ENCODE assay signal across 13 cellular contexts in the genomic region with DNA sequence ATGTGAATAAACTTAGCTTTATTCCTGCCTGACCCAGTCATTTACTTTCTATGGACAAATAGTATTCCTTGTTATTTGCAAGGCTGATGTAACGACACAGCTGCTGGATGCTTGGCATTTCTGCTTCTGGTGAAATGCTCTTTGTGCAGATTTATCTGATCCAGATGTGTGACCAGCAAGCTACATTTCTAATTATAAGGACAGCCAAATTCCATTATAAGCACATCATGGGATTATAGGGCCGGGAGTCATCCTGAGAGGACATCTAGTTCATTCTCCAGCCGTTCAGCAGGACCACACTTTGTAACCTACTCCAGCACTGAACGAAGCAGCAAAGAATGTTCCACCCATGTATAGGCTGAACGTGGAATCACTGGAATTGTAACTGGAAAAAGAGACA. TPM values are rescaled to one million over a fixed set of nuclear protein-coding genes. Genes with fewer than 3 reads are reported as not detected.
DNase-seq lines count a peak whose midpoint lies in the region; ATAC-seq and TF ChIP-seq lines count a peak whose summit lies in the region.
"Had no signal": no experiment of that assay in that cellular context is flagged by ENCODE, and none has a peak within 500 bp of the region (broad histone marks: within the 10 kb centered on the region; RNA-seq: fewer than 3 reads in every experiment).

No MANE protein-coding gene starts in this region.

- H3K9me3 ChIP-seq in breast epithelium: no peaks in the 10 kb centered on the region
- H3K9me3 ChIP-seq in aorta (ENCODE audit: control insufficient read depth, low read length): no peaks in the 10 kb centered on the region

- no peaks in the 10 kb centered on the region for H3K9me3 Mint-ChIP-seq in MCF 10A (ENCODE audit: unreplicated experiment)
- H3K9me3 Mint-ChIP-seq: activated CD8-positive, alpha-beta T cell treated with anti-CD3 and anti-CD28 coated beads for 36 hours had no signal

- H3K4me3 Mint-ChIP-seq in MCF 10A (ENCODE audit: unreplicated experiment): no peak overlapping the region
- H3K4me3 Mint-ChIP-seq: activated CD8-positive, alpha-beta T cell treated with anti-CD3 and anti-CD28 coated beads for 36 hours had no signal

- no peak for TF ChIP-seq CTCF in breast epithelium (IDR thresholded peaks at IDR 0.05)
- no peak for TF ChIP-seq CTCF in MCF 10A (IDR thresholded peaks at IDR 0.05; ENCODE audit: unreplicated experiment)
- no peak for TF ChIP-seq CTCF in fibroblast of pulmonary artery (IDR thresholded peaks at IDR 0.05; ENCODE audit: low read length, missing control alignments)

- H3K27me3 ChIP-seq in breast epithelium: no peaks in the 10 kb centered on the region
- no peaks in the 10 kb centered on the region for H3K27me3 ChIP-seq in aorta (ENCODE audit: control insufficient read depth in 1 of 2, insufficient read depth in 2 of 2, low read length in 1 of 2)

- in situ Hi-C loops in ACHN (cut with HindIII; ENCODE audit: low pct_ligation_motif_present, low pct_unique_long_range_greater_than_20kb, low sequenced_read_pairs): no loop called here

- H3K4me3 ChIP-seq in breast epithelium (no peak overlapping the region), fibroblast of pulmonary artery (replicated peaks; ENCODE audit: low read depth, low read length) (no peak overlapping the region), aorta (ENCODE audit: low read length in 2 of 2) (no peak overlapping the region)
- H3K4me3 ChIP-seq: GM12878 had no signal

- POLR2A ChIA-PET in MCF 10A (lab: Yijun Ruan, JAX): interaction anchor here (0.6 to 1.8 kb wide), 7 partner anchors 10 to 80 kb away, joined by 3 to 10 read pairs (median 4); no protein-coding TSS in a partner anchor

- WGBS in aorta, 2 donors: 5 to 10% methylated on average over 5 of the region's 5 CpGs

- peaks cover 29% of the 10 kb centered on the region for H3K4me1 Mint-ChIP-seq in MCF 10A (ENCODE audit: insufficient read depth, unreplicated experiment)

- peak; percentile 87 for ATAC-seq in aorta (ENCODE audit: low FRiP score)
- ATAC-seq: activated CD8-positive, alpha-beta T cell treated with anti-CD3 and anti-CD28 coated beads for 36 hours; GM12878 had no signal

- BruUV-seq in MCF 10A (replicated peaks; lab: Mats Ljungman, UMichigan): no TSS peak

- H3K27ac ChIP-seq in breast epithelium (peak overlapping the region; percentile 73 to 75), aorta (ENCODE audit: low read depth in 1 of 2, low read length in 2 of 2) (no peak overlapping the region)

- intact Hi-C loops in breast epithelium (cut with DNase I; ENCODE audit: low total_unique reads): no loop called here
- intact Hi-C loops in MCF 10A (cut with micrococcal nuclease): no loop called here
- intact Hi-C loops in aorta (cut with DNase I): no loop called here

- no peak overlapping the region for H3K27ac Mint-ChIP-seq in MCF 10A (ENCODE audit: low read depth, unreplicated experiment)
- H3K27ac Mint-ChIP-seq: activated CD8-positive, alpha-beta T cell treated with anti-CD3 and anti-CD28 coated beads for 36 hours had no signal

- H3K27me3 Mint-ChIP-seq in MCF 10A (ENCODE audit: insufficient read depth, unreplicated experiment): no peaks in the 10 kb centered on the region
- H3K27me3 Mint-ChIP-seq: activated CD8-positive, alpha-beta T cell treated with anti-CD3 and anti-CD28 coated beads for 36 hours had no signal

- DNase-seq in breast epithelium (ENCODE audit: low spot score in 2 of 2): peak in 1 of 2 donors; percentile 47
- no peak for DNase-seq in MCF 10A (ENCODE audit: unreplicated experiment)
- DNase-seq in fibroblast of pulmonary artery (ENCODE audit: low read depth): peak; percentile 85
- peak; percentile 84 for DNase-seq in myocyte (ENCODE audit: low read depth)
- no peak for DNase-seq in aorta
- no peak for DNase-seq in DMS79 treated with DMSO at 0.1 percent for 48 hours (lab: John Stamatoyannopoulos, UW)
- no peak for DNase-seq in activated gamma-delta T cell (lab: John Stamatoyannopoulos, UW)
- no peak for DNase-seq in ACHN
- DNase-seq: 8988T; activated CD8-positive, alpha-beta T cell treated with anti-CD3 and anti-CD28 coated beads for 36 hours; NCI-H1417 treated with DMSO at 0.1 percent for 48 hours; RPMI8226 had no signal

- H3K36me3 Mint-ChIP-seq in MCF 10A (ENCODE audit: insufficient read depth, unreplicated experiment): peaks cover 17% of the 10 kb centered on the region

- H3K4me1 ChIP-seq in breast epithelium: peaks cover 0 to 3% of the 10 kb centered on the region in 2 donors
- H3K4me1 ChIP-seq in aorta (ENCODE audit: control insufficient read depth in 1 of 2, insufficient read depth in 2 of 2, low read length in 2 of 2): peaks cover 4 to 8% of the 10 kb centered on the region in 2 donors

- no peak for TF ChIP-seq POLR2A in breast epithelium (IDR thresholded peaks at IDR 0.05)

- CTCF ChIA-PET in MCF 10A (lab: Yijun Ruan, JAX): interaction anchor here (1.1 kb wide), 1 partner anchor 17 kb away, joined by 3 read pairs; no protein-coding TSS in a partner anchor

- H3K36me3 ChIP-seq in breast epithelium (no peaks in the 10 kb centered on the region), aorta (ENCODE audit: control insufficient read depth in 1 of 2, insufficient read depth in 2 of 2, low read length in 1 of 2) (peaks cover 2 to 7% of the 10 kb centered on the region in 2 donors)

RNA-seq across cellular contexts. Expression of gene FNDC3B, which starts 42.9 kb away (rescaled TPM):
- total RNA-seq in breast epithelium (100 to 1,000 TPM; 131 to 172 (median 149) TPM), MCF 10A (2022) (149 TPM in 2 replicates), myocyte (49.5 and 66.9 TPM in 2 replicates), aorta (100 to 1,000 TPM; 223 to 239 TPM)
- 68.4 TPM for polyA plus RNA-seq in myocyte (2012)
- polyA plus RNA-seq in aorta: 10 to 100 TPM; 12.5 to 16.5 TPM

Comparison
In these comparisons a context has a peak if more than half of its experiments do, and no peak if none do; other contexts are left out.
1. DNase-seq: peak in fibroblast of pulmonary artery (single experiment) and myocyte (single experiment); none in MCF 10A (single experiment), aorta (0 of 2), DMS79 treated with DMSO at 0.1 percent for 48 hours (single experiment), activated gamma-delta T cell (single experiment) and ACHN (single experiment).
2. H3K27ac ChIP-seq: peak in breast epithelium (2 of 2); none in aorta (0 of 2).